Comparison of ENCODE assay signal across 8 cellular contexts in genomic region chr6:31541059-31541657, GRCh38. TPM values are rescaled to one million over a fixed set of nuclear protein-coding genes. Genes with fewer than 3 reads are reported as not detected.
DNase-seq lines count a peak whose midpoint lies in the region; ATAC-seq, FAIRE-seq and TF ChIP-seq lines count a peak whose summit lies in the region.

No MANE protein-coding gene starts in this region.

- DNase-seq in COLO829 (ENCODE audit: low spot score), result peak; percentile 41
- DNase-seq in Panc1 (ENCODE audit: low read depth, low spot score), result no peak
- peak; percentile 65 for DNase-seq in activated naive CD4-positive, alpha-beta T cell treated with Interleukin-2 at 50 U/mL for 16 hours
- DNase-seq in glutamatergic neuron, result peak; percentile 28
- peak in 1 of 2 donors; percentile 33 for DNase-seq in trophoblast cell
- DNase-seq in SK-N-DZ (ENCODE audit: low spot score), result no peak
- DNase-seq in H54 (ENCODE audit: insufficient read length, low spot score), result no peak

- in situ Hi-C loops in Panc1 (cut with HindIII; ENCODE audit: low pct_unique_long_range_greater_than_20kb, low sequenced_read_pairs), result no loop called here

- POLR2A ChIA-PET in Panc1 (lab: Charles Lee), result interaction anchor here (0.6 to 1.5 kb wide), 9 partner anchors 12 to 627 kb away, joined by 3 to 15 read pairs (median 3); partner anchors contain the start of gene NCR3

- peak overlapping the region; percentile 97 for H3K27ac ChIP-seq in Panc1 (ENCODE audit: low read length)
- H3K27ac ChIP-seq in trophoblast cell (ENCODE audit: low read depth, low read length), result peak overlapping the region; percentile 87

- H3K4me1 ChIP-seq in Panc1 (ENCODE audit: control insufficient read depth, insufficient read depth, low read length) (peaks cover 19% of the 10 kb centered on the region), trophoblast cell (ENCODE audit: control insufficient read depth in 1 of 2, insufficient read depth in 2 of 2, low read length in 2 of 2) (peaks cover 6% of the 10 kb centered on the region in 2 experiments)

- H3K14ac ChIP-seq in trophoblast cell (ENCODE audit: low read length), result peak overlapping the region; percentile 29

- peaks cover 22% of the 10 kb centered on the region for H3K9me3 Mint-ChIP-seq in glutamatergic neuron (ENCODE audit: unreplicated experiment)

- intact Hi-C loops in Panc1 (cut with micrococcal nuclease; ENCODE audit: unreplicated experiment), result loop anchor here (2.0 kb wide), 1 partner anchor 48 kb away; no protein-coding TSS in a partner anchor

- ATAC-seq in HG02885 (IDR thresholded peaks at IDR 0.05; ENCODE audit: poor library complexity, unreplicated experiment), result peak; percentile 26
- ATAC-seq in Panc1, result peak; percentile 7

- CTCF ChIA-PET in Panc1 (lab: Charles Lee), result interaction anchor here (0.6 kb wide), 1 partner anchor 61 kb away, joined by 3 read pairs; no protein-coding TSS in a partner anchor

- peak overlapping the region; percentile 95 for H3K9ac ChIP-seq in trophoblast cell (ENCODE audit: low read length)

- BruUV-seq in Panc1 (replicated peaks; lab: Mats Ljungman, UMichigan), result TSS peak; percentile 85

- peaks cover 20% of the 10 kb centered on the region for H3K36me3 Mint-ChIP-seq in glutamatergic neuron (ENCODE audit: unreplicated experiment)

- H4K91ac ChIP-seq in trophoblast cell (ENCODE audit: low read depth, low read length), result peak overlapping the region; percentile 92

- H3K4me3 ChIP-seq in Panc1 (ENCODE audit: low read depth in 2 of 2, low read length in 2 of 2) (peak overlapping the region; percentile 54 to 98), trophoblast cell (ENCODE audit: low read depth, low read length) (peak overlapping the region; percentile 82)

- peaks cover 13% of the 10 kb centered on the region for H3K27me3 Mint-ChIP-seq in glutamatergic neuron (ENCODE audit: unreplicated experiment)

- peak overlapping the region; percentile 81 for H2BK5ac ChIP-seq in trophoblast cell (ENCODE audit: low read depth, low read length, poor library complexity)

- no peak overlapping the region for H3K23ac ChIP-seq in trophoblast cell (ENCODE audit: low read length)

- peak overlapping the region; percentile 100 for H3K4me3 Mint-ChIP-seq in glutamatergic neuron (ENCODE audit: unreplicated experiment)

- H3K79me2 ChIP-seq in trophoblast cell (ENCODE audit: control insufficient read depth, insufficient read depth, low read length, poor library complexity), result peaks cover 20% of the 10 kb centered on the region

- FAIRE-seq in H54 (lab: Jason Lieb, UNC), result no peak

- peak overlapping the region; percentile 65 for H4K8ac ChIP-seq in trophoblast cell (ENCODE audit: low read depth, low read length)

- WGBS in trophoblast cell (ENCODE audit: extremely low coverage, insufficient coverage, insufficient read length), result no CpG with 5 or more reads among the region's 21 CpGs

- no peak for TF ChIP-seq POLR2A in H54 (IDR thresholded peaks at IDR 0.05; ENCODE audit: low read depth, low read length)

- peak overlapping the region; percentile 32 for H4K12ac ChIP-seq in trophoblast cell (ENCODE audit: low read depth, low read length)

- no peaks in the 10 kb centered on the region for H3K27me3 ChIP-seq in Panc1 (ENCODE audit: control insufficient read depth, insufficient read depth, low read length)
- H3K27me3 ChIP-seq in trophoblast cell (ENCODE audit: insufficient read depth, low read length), result no peaks in the 10 kb centered on the region

- H3K27ac Mint-ChIP-seq in glutamatergic neuron (ENCODE audit: unreplicated experiment), result peak overlapping the region; percentile 100

- peaks cover 24% of the 10 kb centered on the region for H3K36me3 ChIP-seq in Panc1 (ENCODE audit: control insufficient read depth, insufficient read depth, low read length)
- H3K36me3 ChIP-seq in trophoblast cell (ENCODE audit: control insufficient read depth in 1 of 2, insufficient read depth in 2 of 2, low read length in 2 of 2), result peaks cover 25 to 39% of the 10 kb centered on the region in 2 experiments

- peak overlapping the region; percentile 3 for H2BK120ac ChIP-seq in trophoblast cell (ENCODE audit: insufficient read depth, low read length, poor library complexity)

- H3K9me3 ChIP-seq in Panc1 (ENCODE audit: control insufficient read depth, insufficient read depth, low read depth, low read length) (no peaks in the 10 kb centered on the region), trophoblast cell (ENCODE audit: insufficient read depth, low read depth, low read length) (no peaks in the 10 kb centered on the region)

- H3K18ac ChIP-seq in trophoblast cell (ENCODE audit: low read length), result peak overlapping the region; percentile 54

- no peak overlapping the region for H2BK12ac ChIP-seq in trophoblast cell (ENCODE audit: low read length)

- peak overlapping the region; percentile 90 for H3K4ac ChIP-seq in trophoblast cell (ENCODE audit: low read depth, low read length)

- H2AFZ ChIP-seq in trophoblast cell (ENCODE audit: insufficient read depth, low read length, poor library complexity), result peak overlapping the region; percentile 3

- H2AK5ac ChIP-seq in trophoblast cell (ENCODE audit: low read length), result peak overlapping the region; percentile 14

- peaks cover 40% of the 10 kb centered on the region for H3K4me1 Mint-ChIP-seq in glutamatergic neuron (ENCODE audit: low read depth, unreplicated experiment)

- TF ChIP-seq CTCF in Panc1 (IDR thresholded peaks at IDR 0.05) (no peak), glutamatergic neuron (IDR thresholded peaks at IDR 0.05; ENCODE audit: partially characterized antibody, unreplicated experiment) (no peak)

- peak overlapping the region; percentile 83 for H3K4me2 ChIP-seq in trophoblast cell (ENCODE audit: low read length)

- peaks cover 10% of the 10 kb centered on the region for H3K79me1 ChIP-seq in trophoblast cell (ENCODE audit: low read length)

RNA-seq across cellular contexts. Expression of gene DDX39B, which starts 0.6 kb away (rescaled TPM):
- total RNA-seq in Panc1 (2021; ENCODE audit: unreplicated experiment) (401 TPM), glutamatergic neuron (ENCODE audit: unreplicated experiment) (526 TPM)
- polyA plus RNA-seq in Panc1 (2012; ENCODE audit: insufficient read length), result 382 TPM
- 203 and 220 TPM in 2 replicates for polyA plus RNA-seq in trophoblast cell (2013)
- polyA plus RNA-seq in SK-N-DZ (2014; cell fraction: cytosol; rRNA removed), result 617 and 695 TPM in 2 replicates
- 471 and 621 TPM in 2 replicates for polyA plus RNA-seq in SK-N-DZ (2014; cell fraction: nucleus; rRNA removed)

RNA-seq across cellular contexts. Expression of gene ATP6V1G2, which starts 5.2 kb away (rescaled TPM):
- total RNA-seq in Panc1 (2021; ENCODE audit: unreplicated experiment) (0.98 TPM), glutamatergic neuron (ENCODE audit: unreplicated experiment) (95.6 TPM)
- 1.2 TPM for polyA plus RNA-seq in Panc1 (2012; ENCODE audit: insufficient read length)
- 0.50 and 0.60 TPM in 2 replicates for polyA plus RNA-seq in trophoblast cell (2013)
- 9.1 and 16.7 TPM in 2 replicates for polyA plus RNA-seq in SK-N-DZ (2014; cell fraction: cytosol; rRNA removed)
- polyA plus RNA-seq in SK-N-DZ (2014; cell fraction: nucleus; rRNA removed), result 12.3 and 18.2 TPM in 2 replicates

RNA-seq across cellular contexts. Expression of gene NFKBIL1, which starts 6.2 kb away (rescaled TPM):
- total RNA-seq in Panc1 (2021; ENCODE audit: unreplicated experiment) (27.9 TPM), glutamatergic neuron (ENCODE audit: unreplicated experiment) (29.8 TPM)
- polyA plus RNA-seq in Panc1 (2012; ENCODE audit: insufficient read length), result 36.1 TPM
- polyA plus RNA-seq in trophoblast cell (2013), result 14.9 and 15.8 TPM in 2 replicates
- polyA plus RNA-seq in SK-N-DZ (2014; cell fraction: cytosol; rRNA removed), result 47.9 and 61.7 TPM in 2 replicates
- 24.3 and 40.8 TPM in 2 replicates for polyA plus RNA-seq in SK-N-DZ (2014; cell fraction: nucleus; rRNA removed)

RNA-seq across cellular contexts. Expression of gene MCCD1, which starts 12.4 kb away (rescaled TPM):
- total RNA-seq in Panc1 (2021; ENCODE audit: unreplicated experiment), result not detected
- polyA plus RNA-seq in Panc1 (2012; ENCODE audit: insufficient read length), result 0.23 TPM
- not detected for total RNA-seq in glutamatergic neuron (ENCODE audit: unreplicated experiment)
- polyA plus RNA-seq in trophoblast cell (2013), result not detected in 2 replicates
- polyA plus RNA-seq in SK-N-DZ (2014; cell fraction: cytosol; rRNA removed), result not detected in 2 replicates
- polyA plus RNA-seq in SK-N-DZ (2014; cell fraction: nucleus; rRNA removed), result not detected in 2 replicates

RNA-seq across cellular contexts. Expression of gene LTA, which starts 30.9 kb away (rescaled TPM):
- total RNA-seq in Panc1 (2021; ENCODE audit: unreplicated experiment), result 0.72 TPM
- polyA plus RNA-seq in Panc1 (2012; ENCODE audit: insufficient read length), result not detected
- not detected for total RNA-seq in glutamatergic neuron (ENCODE audit: unreplicated experiment)
- polyA plus RNA-seq in trophoblast cell (2013), result 0.16 and 0.26 TPM in 2 replicates
- not detected in 2 replicates for polyA plus RNA-seq in SK-N-DZ (2014; cell fraction: cytosol; rRNA removed)
- not detected in 2 replicates for polyA plus RNA-seq in SK-N-DZ (2014; cell fraction: nucleus; rRNA removed)

Comparison
In these comparisons a context has a peak if more than half of its experiments do, and no peak if none do; other contexts are left out.
1. DNase-seq: peak in COLO829 (single experiment), activated naive CD4-positive, alpha-beta T cell treated with Interleukin-2 at 50 U/mL for 16 hours (single experiment) and glutamatergic neuron (single experiment); none in Panc1 (single experiment), SK-N-DZ (single experiment) and H54 (single experiment).
2. RNA of gene ATP6V1G2, which starts 5.2 kb away (total RNA-seq): 95.6 TPM in glutamatergic neuron (single experiment); 0.98 TPM in Panc1 (single experiment); every median in the first group is over 10 times any median in the second.